In genomic region chrX:34653811-34654210, GRCh38 we compare ENCODE assay signal across 11 cellular contexts. TPM values are rescaled to one million over a fixed set of nuclear protein-coding genes. Genes with fewer than 3 reads are reported as not detected.
DNase-seq lines count a peak whose midpoint lies in the region; ATAC-seq and TF ChIP-seq lines count a peak whose summit lies in the region.
"Had no signal": no experiment of that assay in that cellular context is flagged by ENCODE, and none has a peak within 500 bp of the region (broad histone marks: within the 10 kb centered on the region; RNA-seq: fewer than 3 reads in every experiment).

No MANE protein-coding gene starts in this region.

- H3K4me1 ChIP-seq in SJCRH30, result no peaks in the 10 kb centered on the region
- peaks cover 4% of the 10 kb centered on the region for H3K4me1 ChIP-seq in osteoblast (ENCODE audit: insufficient read depth, low read length)

- peak overlapping the region; percentile 57 for H2AFZ ChIP-seq in osteoblast (ENCODE audit: low read length)

- no peak overlapping the region for H3K27ac ChIP-seq in AG04450 (ENCODE audit: low read depth, low read length)
- H3K27ac ChIP-seq in SJCRH30, result peak overlapping the region; percentile 79
- H3K27ac ChIP-seq in osteoblast (ENCODE audit: low read depth, low read length), result peak overlapping the region; percentile 72
- H3K27ac ChIP-seq: C4-2B had no signal

- H3K9me3 ChIP-seq in AG04450 (ENCODE audit: control insufficient read depth, insufficient read depth, low read length) (no peaks in the 10 kb centered on the region), SJCRH30 (replicated peaks) (no peaks in the 10 kb centered on the region), osteoblast (ENCODE audit: low read depth, low read length) (no peaks in the 10 kb centered on the region)

- H3K4me2 ChIP-seq in osteoblast (ENCODE audit: insufficient read depth, low read length), result peak overlapping the region; percentile 75

- CTCF ChIA-PET in AG04450 (lab: Charles Lee), result interaction anchor here (0.8 to 2.6 kb wide), 3 partner anchors 16 to 265 kb away, joined by 3 to 8 read pairs (median 3); no protein-coding TSS in a partner anchor

- no peaks in the 10 kb centered on the region for H3K27me3 ChIP-seq in AG04450 (ENCODE audit: control insufficient read depth, insufficient read depth, low read length)
- H3K27me3 ChIP-seq in SJCRH30, result no peaks in the 10 kb centered on the region
- H3K27me3 ChIP-seq in osteoblast (ENCODE audit: insufficient read depth, low read length), result no peaks in the 10 kb centered on the region

- DNase-seq in AG04450 (ENCODE audit: low read depth, low spot score), result no peak
- peak in 1 of 2 experiments; percentile 19 for DNase-seq in SJCRH30
- DNase-seq in fibroblast of peridontal ligament (ENCODE audit: extremely low read depth), result peak; percentile 48
- DNase-seq in osteoblast (ENCODE audit: insufficient read length, low spot score, missing footprints), result no peak
- no peak for DNase-seq in activated naive CD4-positive, alpha-beta T cell treated with Interleukin-2 at 50 U/mL for 16 hours
- DNase-seq: natural killer cell, NCI-H2171 treated with DMSO at 0.1 percent for 48 hours had no signal

- no peaks in the 10 kb centered on the region for H3K36me3 ChIP-seq in SJCRH30
- no peaks in the 10 kb centered on the region for H3K36me3 ChIP-seq in osteoblast (ENCODE audit: insufficient read depth, low read length)

- H3K4me3 ChIP-seq in AG04450 (ENCODE audit: low read depth, low read length) (peak overlapping the region; percentile 76), SJCRH30 (peak overlapping the region; percentile 84), osteoblast (ENCODE audit: insufficient read depth, low read length) (peak overlapping the region; percentile 78)

- TF ChIP-seq CTCF in AG04450 (IDR thresholded peaks at IDR 0.05; ENCODE audit: low read depth, low read length), result no peak
- no peak for TF ChIP-seq CTCF in osteoblast (IDR thresholded peaks at IDR 0.05; ENCODE audit: extremely low read depth, low read depth, low read length)

- no peaks in the 10 kb centered on the region for H4K20me1 ChIP-seq in osteoblast (ENCODE audit: insufficient read depth, low read length)

- ATAC-seq in HG02981 (IDR thresholded peaks at IDR 0.05; ENCODE audit: unreplicated experiment) (no peak), HG03439 (IDR thresholded peaks at IDR 0.05; ENCODE audit: unreplicated experiment) (no peak), HG02970 (IDR thresholded peaks at IDR 0.05; ENCODE audit: low FRiP score, unreplicated experiment) (no peak)
- ATAC-seq: natural killer cell had no signal

- POLR2A ChIA-PET in AG04450 (lab: Yijun Ruan, JAX), result no interaction called here

- H3K79me2 ChIP-seq in osteoblast (ENCODE audit: insufficient read depth, low read length), result peaks cover 76% of the 10 kb centered on the region

RNA-seq across cellular contexts. Expression of gene TMEM47, which starts 3.3 kb away (rescaled TPM):
- polyA plus RNA-seq in AG04450 (2011; rRNA removed), result 62.1 and 92.3 TPM in 2 replicates
- 36.8 and 63.3 TPM in 2 replicates for polyA minus RNA-seq in AG04450 (2011; rRNA and poly(A)+ RNA removed)
- 44.9 and 49.3 TPM in 2 replicates for total RNA-seq in SJCRH30 (2014; rRNA removed; shearing (Covaris generic))
- total RNA-seq in osteoblast, result 85.7 and 111 TPM in 2 replicates
- total RNA-seq: natural killer cell had no signal
